Comparison of ENCODE assay signal across 9 cellular contexts in the genomic region with DNA sequence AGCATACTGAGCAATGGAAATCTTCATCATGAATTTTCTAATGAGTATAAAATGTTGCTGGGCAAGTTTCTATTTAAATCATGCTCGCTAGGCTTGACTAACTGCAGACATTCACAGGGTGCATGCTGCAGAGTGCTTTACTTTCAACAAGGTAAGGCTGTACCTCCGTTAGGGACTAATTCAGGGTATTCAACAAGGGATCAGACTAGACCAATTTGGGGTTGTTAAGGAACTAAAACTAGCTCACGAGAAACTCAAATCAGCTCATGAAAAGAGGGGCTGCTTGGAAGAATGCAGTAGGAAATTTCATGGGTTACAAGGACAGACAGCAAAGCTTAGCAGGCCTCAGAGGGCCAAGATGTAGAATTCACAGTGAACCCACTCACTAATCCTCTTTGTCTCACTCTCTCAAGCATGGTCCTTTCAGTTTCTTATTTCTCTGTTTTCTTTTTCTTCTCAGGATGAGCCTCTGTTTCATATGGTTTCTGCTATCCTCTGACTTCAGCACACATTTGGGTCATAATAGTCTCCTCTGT. TPM values are rescaled to one million over a fixed set of nuclear protein-coding genes. Genes with fewer than 3 reads are reported as not detected.
DNase-seq lines count a peak whose midpoint lies in the region; ATAC-seq and TF ChIP-seq lines count a peak whose summit lies in the region.
"Had no signal": no experiment of that assay in that cellular context is flagged by ENCODE, and none has a peak within 500 bp of the region (broad histone marks: within the 10 kb centered on the region; RNA-seq: fewer than 3 reads in every experiment).

No MANE protein-coding gene starts in this region.

- no peaks in the 10 kb centered on the region for H3K27me3 Mint-ChIP-seq in progenitor cell of endocrine pancreas

- H3K4me3 Mint-ChIP-seq in progenitor cell of endocrine pancreas (ENCODE audit: low read depth): no peak overlapping the region

- DNase-seq in NCI-H526 (lab: John Stamatoyannopoulos, UW) (peak; percentile 86 to 89), progenitor cell of endocrine pancreas (ENCODE audit: low spot score, unreplicated experiment) (no peak), NCI-H187 (lab: John Stamatoyannopoulos, UW) (no peak), H4 (ENCODE audit: low spot score) (no peak), C1 segment of cervical spinal cord (lab: John Stamatoyannopoulos, UW) (no peak)
- DNase-seq: NCI-H146 had no signal

- H3K27ac Mint-ChIP-seq in progenitor cell of endocrine pancreas: peak overlapping the region; percentile 34

- peaks cover 2% of the 10 kb centered on the region for H3K36me3 Mint-ChIP-seq in progenitor cell of endocrine pancreas (ENCODE audit: insufficient read depth)

- ATAC-seq in GM19351 (IDR thresholded peaks at IDR 0.05; ENCODE audit: unreplicated experiment) (peak; percentile 76), HG02884 (IDR thresholded peaks at IDR 0.05; ENCODE audit: unreplicated experiment) (peak; percentile 69)

- peaks cover 8% of the 10 kb centered on the region for H3K9me3 Mint-ChIP-seq in progenitor cell of endocrine pancreas (ENCODE audit: low read depth)

- no peak for TF ChIP-seq CTCF in progenitor cell of endocrine pancreas (IDR thresholded peaks at IDR 0.05; ENCODE audit: unreplicated experiment)

- peaks cover 15% of the 10 kb centered on the region for H3K4me1 Mint-ChIP-seq in progenitor cell of endocrine pancreas (ENCODE audit: low read depth)

RNA-seq across cellular contexts. Expression of a gene that starts 2.2 kb away (rescaled TPM):
- total RNA-seq in progenitor cell of endocrine pancreas: 0.22 TPM in 1 of 2 replicates, not detected in the other
- 0.10 TPM in 1 of 2 replicates, not detected in the other for total RNA-seq in H4 (2014; rRNA removed; shearing (Covaris generic))
- total RNA-seq: omental fat pad had no signal

Comparison
In these comparisons a context has a peak if more than half of its experiments do, and no peak if none do; other contexts are left out.
1. DNase-seq: peak in NCI-H526 (2 of 2); none in progenitor cell of endocrine pancreas (single experiment), NCI-H187 (0 of 2), H4 (single experiment) and C1 segment of cervical spinal cord (0 of 14).